In the genomic region with DNA sequence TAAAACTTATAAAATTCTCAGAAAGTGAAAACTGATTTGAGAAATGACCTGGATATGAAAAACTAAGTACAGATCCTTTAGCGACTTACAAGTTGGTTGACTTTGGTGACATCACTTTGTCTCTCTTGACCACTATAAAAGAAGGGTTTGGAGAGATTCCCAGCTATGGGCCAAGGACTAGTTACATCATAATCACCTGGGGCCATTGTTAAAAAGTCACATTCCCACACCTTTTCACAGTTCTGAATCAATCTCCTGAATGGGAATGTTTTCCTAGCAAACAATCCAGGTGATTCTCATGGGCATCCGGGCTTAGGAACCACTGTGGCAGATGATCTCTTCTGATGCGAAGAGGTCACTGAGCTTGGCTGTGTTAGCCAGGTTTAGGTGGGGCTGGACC, we compare ENCODE assay signal across 1 cellular context.
TF ChIP-seq lines count a peak whose summit lies in the region.

No MANE protein-coding gene starts in this region.

TF ChIP-seq in neural cell, 6 proteins besides CTCF, POLR2A, EP300 and RAD21:
- TF ChIP-seq TAF1 (IDR thresholded peaks at IDR 0.05; ENCODE audit: low read depth): no peak
- TF ChIP-seq, protein P1, sequence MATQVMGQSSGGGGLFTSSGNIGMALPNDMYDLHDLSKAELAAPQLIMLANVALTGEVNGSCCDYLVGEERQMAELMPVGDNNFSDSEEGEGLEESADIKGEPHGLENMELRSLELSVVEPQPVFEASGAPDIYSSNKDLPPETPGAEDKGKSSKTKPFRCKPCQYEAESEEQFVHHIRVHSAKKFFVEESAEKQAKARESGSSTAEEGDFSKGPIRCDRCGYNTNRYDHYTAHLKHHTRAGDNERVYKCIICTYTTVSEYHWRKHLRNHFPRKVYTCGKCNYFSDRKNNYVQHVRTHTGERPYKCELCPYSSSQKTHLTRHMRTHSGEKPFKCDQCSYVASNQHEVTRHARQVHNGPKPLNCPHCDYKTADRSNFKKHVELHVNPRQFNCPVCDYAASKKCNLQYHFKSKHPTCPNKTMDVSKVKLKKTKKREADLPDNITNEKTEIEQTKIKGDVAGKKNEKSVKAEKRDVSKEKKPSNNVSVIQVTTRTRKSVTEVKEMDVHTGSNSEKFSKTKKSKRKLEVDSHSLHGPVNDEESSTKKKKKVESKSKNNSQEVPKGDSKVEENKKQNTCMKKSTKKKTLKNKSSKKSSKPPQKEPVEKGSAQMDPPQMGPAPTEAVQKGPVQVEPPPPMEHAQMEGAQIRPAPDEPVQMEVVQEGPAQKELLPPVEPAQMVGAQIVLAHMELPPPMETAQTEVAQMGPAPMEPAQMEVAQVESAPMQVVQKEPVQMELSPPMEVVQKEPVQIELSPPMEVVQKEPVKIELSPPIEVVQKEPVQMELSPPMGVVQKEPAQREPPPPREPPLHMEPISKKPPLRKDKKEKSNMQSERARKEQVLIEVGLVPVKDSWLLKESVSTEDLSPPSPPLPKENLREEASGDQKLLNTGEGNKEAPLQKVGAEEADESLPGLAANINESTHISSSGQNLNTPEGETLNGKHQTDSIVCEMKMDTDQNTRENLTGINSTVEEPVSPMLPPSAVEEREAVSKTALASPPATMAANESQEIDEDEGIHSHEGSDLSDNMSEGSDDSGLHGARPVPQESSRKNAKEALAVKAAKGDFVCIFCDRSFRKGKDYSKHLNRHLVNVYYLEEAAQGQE (IDR thresholded peaks at IDR 0.05; ENCODE audit: borderline replicate concordance): no peak
- no peak for TF ChIP-seq EZH2 (IDR thresholded peaks at IDR 0.05; ENCODE audit: borderline replicate concordance, insufficient read depth, low read length, poor library complexity, severe bottlenecking)
- no peak for TF ChIP-seq SMC3 (conservative IDR thresholded peaks at IDR 0.05; ENCODE audit: poor library complexity)
- no peak for TF ChIP-seq MXI1 (conservative IDR thresholded peaks at IDR 0.05; ENCODE audit: poor library complexity, severe bottlenecking)
- no peak for TF ChIP-seq POLR2AphosphoS5 (IDR thresholded peaks at IDR 0.05)
